Comparison of ENCODE assay signal across 2 cellular contexts in the genomic region with DNA sequence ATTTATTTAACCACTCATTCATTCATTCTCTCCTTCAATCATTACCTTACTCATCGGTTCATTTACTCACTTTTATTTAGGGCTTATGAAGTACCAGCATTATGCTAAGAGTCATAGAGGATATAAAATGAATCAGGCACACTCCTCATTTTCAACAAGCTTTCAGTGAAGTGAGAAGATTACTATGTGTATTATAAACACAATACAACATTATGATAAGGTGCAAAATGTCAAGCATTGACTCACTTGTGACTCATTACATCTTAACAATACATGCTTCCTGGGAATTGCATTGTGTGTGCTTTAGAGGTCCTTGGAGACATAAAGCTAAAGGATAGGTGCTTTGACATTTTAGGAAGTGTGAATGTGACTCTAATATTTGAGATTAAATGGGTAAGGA.
TF ChIP-seq lines count a peak whose summit lies in the region.

No MANE protein-coding gene starts in this region.

TF ChIP-seq in GM23338, 12 proteins besides CTCF, POLR2A, EP300 and RAD21 (continued from another document):
- TF ChIP-seq CREB1 (CRISPR knock-in tag; IDR thresholded peaks at IDR 0.05; ENCODE audit: low read depth): no peak
- TF ChIP-seq EZH2 (IDR thresholded peaks at IDR 0.05; ENCODE audit: low read depth, unreplicated experiment): no peak
- TF ChIP-seq POLR2AphosphoS5 (IDR thresholded peaks at IDR 0.05; ENCODE audit: low read depth): no peak

TF ChIP-seq in HepG2, 621 proteins besides CTCF, POLR2A, EP300 and RAD21:
- TF ChIP-seq, protein P1, sequence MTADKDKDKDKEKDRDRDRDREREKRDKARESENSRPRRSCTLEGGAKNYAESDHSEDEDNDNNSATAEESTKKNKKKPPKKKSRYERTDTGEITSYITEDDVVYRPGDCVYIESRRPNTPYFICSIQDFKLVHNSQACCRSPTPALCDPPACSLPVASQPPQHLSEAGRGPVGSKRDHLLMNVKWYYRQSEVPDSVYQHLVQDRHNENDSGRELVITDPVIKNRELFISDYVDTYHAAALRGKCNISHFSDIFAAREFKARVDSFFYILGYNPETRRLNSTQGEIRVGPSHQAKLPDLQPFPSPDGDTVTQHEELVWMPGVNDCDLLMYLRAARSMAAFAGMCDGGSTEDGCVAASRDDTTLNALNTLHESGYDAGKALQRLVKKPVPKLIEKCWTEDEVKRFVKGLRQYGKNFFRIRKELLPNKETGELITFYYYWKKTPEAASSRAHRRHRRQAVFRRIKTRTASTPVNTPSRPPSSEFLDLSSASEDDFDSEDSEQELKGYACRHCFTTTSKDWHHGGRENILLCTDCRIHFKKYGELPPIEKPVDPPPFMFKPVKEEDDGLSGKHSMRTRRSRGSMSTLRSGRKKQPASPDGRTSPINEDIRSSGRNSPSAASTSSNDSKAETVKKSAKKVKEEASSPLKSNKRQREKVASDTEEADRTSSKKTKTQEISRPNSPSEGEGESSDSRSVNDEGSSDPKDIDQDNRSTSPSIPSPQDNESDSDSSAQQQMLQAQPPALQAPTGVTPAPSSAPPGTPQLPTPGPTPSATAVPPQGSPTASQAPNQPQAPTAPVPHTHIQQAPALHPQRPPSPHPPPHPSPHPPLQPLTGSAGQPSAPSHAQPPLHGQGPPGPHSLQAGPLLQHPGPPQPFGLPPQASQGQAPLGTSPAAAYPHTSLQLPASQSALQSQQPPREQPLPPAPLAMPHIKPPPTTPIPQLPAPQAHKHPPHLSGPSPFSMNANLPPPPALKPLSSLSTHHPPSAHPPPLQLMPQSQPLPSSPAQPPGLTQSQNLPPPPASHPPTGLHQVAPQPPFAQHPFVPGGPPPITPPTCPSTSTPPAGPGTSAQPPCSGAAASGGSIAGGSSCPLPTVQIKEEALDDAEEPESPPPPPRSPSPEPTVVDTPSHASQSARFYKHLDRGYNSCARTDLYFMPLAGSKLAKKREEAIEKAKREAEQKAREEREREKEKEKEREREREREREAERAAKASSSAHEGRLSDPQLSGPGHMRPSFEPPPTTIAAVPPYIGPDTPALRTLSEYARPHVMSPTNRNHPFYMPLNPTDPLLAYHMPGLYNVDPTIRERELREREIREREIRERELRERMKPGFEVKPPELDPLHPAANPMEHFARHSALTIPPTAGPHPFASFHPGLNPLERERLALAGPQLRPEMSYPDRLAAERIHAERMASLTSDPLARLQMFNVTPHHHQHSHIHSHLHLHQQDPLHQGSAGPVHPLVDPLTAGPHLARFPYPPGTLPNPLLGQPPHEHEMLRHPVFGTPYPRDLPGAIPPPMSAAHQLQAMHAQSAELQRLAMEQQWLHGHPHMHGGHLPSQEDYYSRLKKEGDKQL (CRISPR knock-in tag; IDR thresholded peaks at IDR 0.05; ENCODE audit: low read depth): no peak
- TF ChIP-seq ZNF75D (CRISPR knock-in tag; IDR thresholded peaks at IDR 0.05; ENCODE audit: borderline replicate concordance): no peak
- no peak for TF ChIP-seq TOPORS (CRISPR knock-in tag; IDR thresholded peaks at IDR 0.05)
- TF ChIP-seq ZNF441 (CRISPR knock-in tag; IDR thresholded peaks at IDR 0.05; ENCODE audit: borderline replicate concordance): no peak
- TF ChIP-seq, protein P2, sequence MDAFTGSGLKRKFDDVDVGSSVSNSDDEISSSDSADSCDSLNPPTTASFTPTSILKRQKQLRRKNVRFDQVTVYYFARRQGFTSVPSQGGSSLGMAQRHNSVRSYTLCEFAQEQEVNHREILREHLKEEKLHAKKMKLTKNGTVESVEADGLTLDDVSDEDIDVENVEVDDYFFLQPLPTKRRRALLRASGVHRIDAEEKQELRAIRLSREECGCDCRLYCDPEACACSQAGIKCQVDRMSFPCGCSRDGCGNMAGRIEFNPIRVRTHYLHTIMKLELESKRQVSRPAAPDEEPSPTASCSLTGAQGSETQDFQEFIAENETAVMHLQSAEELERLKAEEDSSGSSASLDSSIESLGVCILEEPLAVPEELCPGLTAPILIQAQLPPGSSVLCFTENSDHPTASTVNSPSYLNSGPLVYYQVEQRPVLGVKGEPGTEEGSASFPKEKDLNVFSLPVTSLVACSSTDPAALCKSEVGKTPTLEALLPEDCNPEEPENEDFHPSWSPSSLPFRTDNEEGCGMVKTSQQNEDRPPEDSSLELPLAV (CRISPR knock-in tag; conservative IDR thresholded peaks at IDR 0.05; ENCODE audit: low read depth): no peak
- TF ChIP-seq, protein P3, sequence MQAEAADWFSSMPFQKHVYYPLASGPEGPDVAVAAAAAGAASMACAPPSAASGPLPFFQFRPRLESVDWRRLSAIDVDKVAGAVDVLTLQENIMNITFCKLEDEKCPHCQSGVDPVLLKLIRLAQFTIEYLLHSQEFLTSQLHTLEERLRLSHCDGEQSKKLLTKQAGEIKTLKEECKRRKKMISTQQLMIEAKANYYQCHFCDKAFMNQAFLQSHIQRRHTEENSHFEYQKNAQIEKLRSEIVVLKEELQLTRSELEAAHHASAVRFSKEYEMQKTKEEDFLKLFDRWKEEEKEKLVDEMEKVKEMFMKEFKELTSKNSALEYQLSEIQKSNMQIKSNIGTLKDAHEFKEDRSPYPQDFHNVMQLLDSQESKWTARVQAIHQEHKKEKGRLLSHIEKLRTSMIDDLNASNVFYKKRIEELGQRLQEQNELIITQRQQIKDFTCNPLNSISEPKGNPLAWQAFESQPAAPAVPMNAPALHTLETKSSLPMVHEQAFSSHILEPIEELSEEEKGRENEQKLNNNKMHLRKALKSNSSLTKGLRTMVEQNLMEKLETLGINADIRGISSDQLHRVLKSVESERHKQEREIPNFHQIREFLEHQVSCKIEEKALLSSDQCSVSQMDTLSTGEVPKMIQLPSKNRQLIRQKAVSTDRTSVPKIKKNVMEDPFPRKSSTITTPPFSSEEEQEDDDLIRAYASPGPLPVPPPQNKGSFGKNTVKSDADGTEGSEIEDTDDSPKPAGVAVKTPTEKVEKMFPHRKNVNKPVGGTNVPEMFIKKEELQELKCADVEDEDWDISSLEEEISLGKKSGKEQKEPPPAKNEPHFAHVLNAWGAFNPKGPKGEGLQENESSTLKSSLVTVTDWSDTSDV (CRISPR knock-in tag; IDR thresholded peaks at IDR 0.05): no peak
- TF ChIP-seq SP2 (CRISPR knock-in tag; IDR thresholded peaks at IDR 0.05): no peak
- no peak for TF ChIP-seq TSC22D2 (CRISPR knock-in tag; IDR thresholded peaks at IDR 0.05; ENCODE audit: borderline replicate concordance)
- no peak for TF ChIP-seq ZNF207 (IDR thresholded peaks at IDR 0.05; ENCODE audit: borderline replicate concordance)
- TF ChIP-seq, protein P4, sequence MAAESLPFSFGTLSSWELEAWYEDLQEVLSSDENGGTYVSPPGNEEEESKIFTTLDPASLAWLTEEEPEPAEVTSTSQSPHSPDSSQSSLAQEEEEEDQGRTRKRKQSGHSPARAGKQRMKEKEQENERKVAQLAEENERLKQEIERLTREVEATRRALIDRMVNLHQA (CRISPR knock-in tag; IDR thresholded peaks at IDR 0.05): no peak
- no peak for TF ChIP-seq ZBTB38 (CRISPR knock-in tag; IDR thresholded peaks at IDR 0.05)
- TF ChIP-seq, protein P5, sequence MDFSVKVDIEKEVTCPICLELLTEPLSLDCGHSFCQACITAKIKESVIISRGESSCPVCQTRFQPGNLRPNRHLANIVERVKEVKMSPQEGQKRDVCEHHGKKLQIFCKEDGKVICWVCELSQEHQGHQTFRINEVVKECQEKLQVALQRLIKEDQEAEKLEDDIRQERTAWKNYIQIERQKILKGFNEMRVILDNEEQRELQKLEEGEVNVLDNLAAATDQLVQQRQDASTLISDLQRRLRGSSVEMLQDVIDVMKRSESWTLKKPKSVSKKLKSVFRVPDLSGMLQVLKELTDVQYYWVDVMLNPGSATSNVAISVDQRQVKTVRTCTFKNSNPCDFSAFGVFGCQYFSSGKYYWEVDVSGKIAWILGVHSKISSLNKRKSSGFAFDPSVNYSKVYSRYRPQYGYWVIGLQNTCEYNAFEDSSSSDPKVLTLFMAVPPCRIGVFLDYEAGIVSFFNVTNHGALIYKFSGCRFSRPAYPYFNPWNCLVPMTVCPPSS (IDR thresholded peaks at IDR 0.05): no peak
- no peak for TF ChIP-seq KLF9 (CRISPR knock-in tag; IDR thresholded peaks at IDR 0.05; ENCODE audit: low read depth)
- TF ChIP-seq, protein P6, sequence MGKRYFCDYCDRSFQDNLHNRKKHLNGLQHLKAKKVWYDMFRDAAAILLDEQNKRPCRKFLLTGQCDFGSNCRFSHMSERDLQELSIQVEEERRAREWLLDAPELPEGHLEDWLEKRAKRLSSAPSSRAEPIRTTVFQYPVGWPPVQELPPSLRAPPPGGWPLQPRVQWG (CRISPR knock-in tag; IDR thresholded peaks at IDR 0.05; ENCODE audit: borderline replicate concordance, low read depth): no peak
- no peak for TF ChIP-seq TEAD3 (CRISPR knock-in tag; optimal IDR thresholded peaks at IDR 0.05; ENCODE audit: borderline replicate concordance)
- TF ChIP-seq CHCHD3 (CRISPR knock-in tag; IDR thresholded peaks at IDR 0.05): no peak
- no peak for TF ChIP-seq SATB2 (CRISPR knock-in tag; IDR thresholded peaks at IDR 0.05)
- no peak for TF ChIP-seq MATR3 (CRISPR knock-in tag; IDR thresholded peaks at IDR 0.05)
- TF ChIP-seq HOXD1 (CRISPR knock-in tag; IDR thresholded peaks at IDR 0.05): no peak
- TF ChIP-seq, protein P7, sequence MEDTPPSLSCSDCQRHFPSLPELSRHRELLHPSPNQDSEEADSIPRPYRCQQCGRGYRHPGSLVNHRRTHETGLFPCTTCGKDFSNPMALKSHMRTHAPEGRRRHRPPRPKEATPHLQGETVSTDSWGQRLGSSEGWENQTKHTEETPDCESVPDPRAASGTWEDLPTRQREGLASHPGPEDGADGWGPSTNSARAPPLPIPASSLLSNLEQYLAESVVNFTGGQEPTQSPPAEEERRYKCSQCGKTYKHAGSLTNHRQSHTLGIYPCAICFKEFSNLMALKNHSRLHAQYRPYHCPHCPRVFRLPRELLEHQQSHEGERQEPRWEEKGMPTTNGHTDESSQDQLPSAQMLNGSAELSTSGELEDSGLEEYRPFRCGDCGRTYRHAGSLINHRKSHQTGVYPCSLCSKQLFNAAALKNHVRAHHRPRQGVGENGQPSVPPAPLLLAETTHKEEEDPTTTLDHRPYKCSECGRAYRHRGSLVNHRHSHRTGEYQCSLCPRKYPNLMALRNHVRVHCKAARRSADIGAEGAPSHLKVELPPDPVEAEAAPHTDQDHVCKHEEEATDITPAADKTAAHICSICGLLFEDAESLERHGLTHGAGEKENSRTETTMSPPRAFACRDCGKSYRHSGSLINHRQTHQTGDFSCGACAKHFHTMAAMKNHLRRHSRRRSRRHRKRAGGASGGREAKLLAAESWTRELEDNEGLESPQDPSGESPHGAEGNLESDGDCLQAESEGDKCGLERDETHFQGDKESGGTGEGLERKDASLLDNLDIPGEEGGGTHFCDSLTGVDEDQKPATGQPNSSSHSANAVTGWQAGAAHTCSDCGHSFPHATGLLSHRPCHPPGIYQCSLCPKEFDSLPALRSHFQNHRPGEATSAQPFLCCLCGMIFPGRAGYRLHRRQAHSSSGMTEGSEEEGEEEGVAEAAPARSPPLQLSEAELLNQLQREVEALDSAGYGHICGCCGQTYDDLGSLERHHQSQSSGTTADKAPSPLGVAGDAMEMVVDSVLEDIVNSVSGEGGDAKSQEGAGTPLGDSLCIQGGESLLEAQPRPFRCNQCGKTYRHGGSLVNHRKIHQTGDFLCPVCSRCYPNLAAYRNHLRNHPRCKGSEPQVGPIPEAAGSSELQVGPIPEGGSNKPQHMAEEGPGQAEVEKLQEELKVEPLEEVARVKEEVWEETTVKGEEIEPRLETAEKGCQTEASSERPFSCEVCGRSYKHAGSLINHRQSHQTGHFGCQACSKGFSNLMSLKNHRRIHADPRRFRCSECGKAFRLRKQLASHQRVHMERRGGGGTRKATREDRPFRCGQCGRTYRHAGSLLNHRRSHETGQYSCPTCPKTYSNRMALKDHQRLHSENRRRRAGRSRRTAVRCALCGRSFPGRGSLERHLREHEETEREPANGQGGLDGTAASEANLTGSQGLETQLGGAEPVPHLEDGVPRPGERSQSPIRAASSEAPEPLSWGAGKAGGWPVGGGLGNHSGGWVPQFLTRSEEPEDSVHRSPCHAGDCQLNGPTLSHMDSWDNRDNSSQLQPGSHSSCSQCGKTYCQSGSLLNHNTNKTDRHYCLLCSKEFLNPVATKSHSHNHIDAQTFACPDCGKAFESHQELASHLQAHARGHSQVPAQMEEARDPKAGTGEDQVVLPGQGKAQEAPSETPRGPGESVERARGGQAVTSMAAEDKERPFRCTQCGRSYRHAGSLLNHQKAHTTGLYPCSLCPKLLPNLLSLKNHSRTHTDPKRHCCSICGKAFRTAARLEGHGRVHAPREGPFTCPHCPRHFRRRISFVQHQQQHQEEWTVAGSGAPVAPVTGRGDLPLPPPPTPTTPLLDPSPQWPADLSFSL (CRISPR knock-in tag; IDR thresholded peaks at IDR 0.05): no peak
